19 cellular contexts compared by ENCODE assay signal in the genomic region with DNA sequence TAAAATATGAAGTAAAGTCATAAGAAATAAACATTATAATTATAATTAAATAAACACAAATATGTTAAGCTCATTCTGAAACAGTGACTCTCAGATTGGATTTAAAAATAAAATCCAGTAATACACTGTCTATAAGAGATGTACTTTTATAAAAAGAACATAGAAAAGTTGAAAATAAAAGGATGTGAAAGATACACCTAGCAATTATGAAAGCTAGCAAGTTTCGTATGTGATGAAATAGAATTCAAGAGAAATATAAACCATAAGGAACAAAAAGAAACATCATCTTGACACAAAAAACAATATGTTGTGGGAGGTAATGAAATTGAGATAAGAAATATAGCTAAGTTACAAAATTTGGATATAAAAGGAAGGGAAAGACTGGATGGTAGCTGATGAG.
DNase-seq lines count a peak whose midpoint lies in the region; ATAC-seq, FAIRE-seq and TF ChIP-seq lines count a peak whose summit lies in the region.
"Had no signal": no experiment of that assay in that cellular context is flagged by ENCODE, and none has a peak within 500 bp of the region (broad histone marks: within the 10 kb centered on the region; RNA-seq: fewer than 3 reads in every experiment).

No MANE protein-coding gene starts in this region.

- H3K79me2 ChIP-seq in OCI-LY3 (ENCODE audit: low read length), result no peaks in the 10 kb centered on the region

- H3K27ac ChIP-seq in OCI-LY3 (ENCODE audit: low read length), result no peak overlapping the region
- H3K27ac ChIP-seq: 22Rv1, BLaER1, HL-60 had no signal

- FAIRE-seq in A204.1 (lab: Jason Lieb, UNC) (peak; percentile 3), frontal cortex (lab: Jason Lieb, UNC) (peak; percentile 28)
- FAIRE-seq: GM12891, H1, HepG2, HTR-8/SVneo had no signal

- no peaks in the 10 kb centered on the region for H3K9me3 ChIP-seq in OCI-LY3 (ENCODE audit: insufficient read depth, low read length)

- no peak overlapping the region for H2AFZ ChIP-seq in OCI-LY3 (ENCODE audit: low read depth, low read length)

- H3K4me1 ChIP-seq in OCI-LY3 (ENCODE audit: low read length), result peaks cover 11% of the 10 kb centered on the region
- H3K4me1 ChIP-seq: BLaER1 had no signal

- H3K36me3 ChIP-seq in OCI-LY3 (replicated peaks; ENCODE audit: low read depth, low read length), result no peaks in the 10 kb centered on the region
- H3K36me3 ChIP-seq: BLaER1 had no signal

- no peak overlapping the region for H3K4me3 ChIP-seq in OCI-LY3 (ENCODE audit: low read length)
- H3K4me3 ChIP-seq: BLaER1 had no signal

- no peaks in the 10 kb centered on the region for H3K27me3 ChIP-seq in OCI-LY3 (ENCODE audit: low read depth, low read length)
- H3K27me3 ChIP-seq: BLaER1 had no signal

- peak; percentile 54 for ATAC-seq in HG02870 (IDR thresholded peaks at IDR 0.05; ENCODE audit: unreplicated experiment)
- ATAC-seq: HepG2 had no signal

- no peak overlapping the region for H3K9ac ChIP-seq in OCI-LY3 (ENCODE audit: low read length)
- H3K9ac ChIP-seq: BLaER1 had no signal

- 0 out of 2 replicates have a peak overlapping the region, but pooled peaks have one; percentile 6 for H3K4me2 ChIP-seq in OCI-LY3 (ENCODE audit: low read length)
- H3K4me2 ChIP-seq: BLaER1 had no signal

- DNase-seq in frontal cortex (ENCODE audit: low spot score in 2 of 2) (no peak), NCI-H446 treated with DMSO at 0.1 percent for 48 hours (lab: John Stamatoyannopoulos, UW) (no peak), NCI-H128 (lab: John Stamatoyannopoulos, UW; ENCODE audit: unreplicated experiment) (no peak), HT-29 (ENCODE audit: low spot score) (no peak)
- DNase-seq: CD4-positive, alpha-beta memory T cell; DMS153; DMS79 treated with DMSO at 0.1 percent for 48 hours; H9; KBM-7 had no signal

- no peak for TF ChIP-seq CTCF in OCI-LY3 (IDR thresholded peaks at IDR 0.05; ENCODE audit: low read depth, low read length)

- H4K20me1 ChIP-seq in OCI-LY3 (ENCODE audit: insufficient read depth, low read length), result no peaks in the 10 kb centered on the region
- H4K20me1 ChIP-seq: BLaER1 had no signal
